In genomic region chr1:186894415-186894814, GRCh38 we compare ENCODE assay signal across 19 cellular contexts.
DNase-seq lines count a peak whose midpoint lies in the region; ATAC-seq, FAIRE-seq and TF ChIP-seq lines count a peak whose summit lies in the region.
"Had no signal": no experiment of that assay in that cellular context is flagged by ENCODE, and none has a peak within 500 bp of the region (broad histone marks: within the 10 kb centered on the region; RNA-seq: fewer than 3 reads in every experiment).

No MANE protein-coding gene starts in this region.

- peaks cover 5% of the 10 kb centered on the region for H3K4me1 ChIP-seq in endothelial cell of umbilical vein (ENCODE audit: control insufficient read depth, extremely low read depth, insufficient read depth, low read length)
- H3K4me1 ChIP-seq in aorta (ENCODE audit: control insufficient read depth in 1 of 2, insufficient read depth in 2 of 2, low read length in 2 of 2), result peaks cover 0 to 2% of the 10 kb centered on the region in 2 donors
- H3K4me1 ChIP-seq in SK-N-SH (ENCODE audit: control insufficient read depth in 1 of 2, insufficient read depth in 2 of 2, low read depth in 1 of 2, low read length in 1 of 2), result peaks cover 0 to 12% of the 10 kb centered on the region in 2 experiments; a peak in 1 of 4 replicates
- H3K4me1 ChIP-seq in thyroid gland, result no peaks in the 10 kb centered on the region

- no peaks in the 10 kb centered on the region for H3F3A ChIP-seq in SK-N-SH (replicated peaks; ENCODE audit: insufficient read depth)

- TF ChIP-seq POLR2A in endothelial cell of umbilical vein (IDR thresholded peaks at IDR 0.05; ENCODE audit: low read depth, low read length) (no peak), thyroid gland (IDR thresholded peaks at IDR 0.05) (no peak)

- H3K27ac ChIP-seq in endothelial cell of umbilical vein (ENCODE audit: insufficient read depth, low read depth, low read length), result no peak overlapping the region
- no peak overlapping the region for H3K27ac ChIP-seq in aorta (ENCODE audit: low read depth in 1 of 2, low read length in 2 of 2)
- no peak overlapping the region for H3K27ac ChIP-seq in SK-N-SH (ENCODE audit: low read depth in 2 of 2, low read length in 1 of 2)
- no peak overlapping the region for H3K27ac ChIP-seq in thyroid gland

- intact Hi-C loops in endothelial cell of umbilical vein (cut with micrococcal nuclease), result no loop called here
- intact Hi-C loops in sciatic nerve (cut with DNase I), result no loop called here
- intact Hi-C loops in aorta (cut with DNase I), result no loop called here
- intact Hi-C loops in thyroid gland (cut with DNase I), result no loop called here

- H3K79me2 ChIP-seq in endothelial cell of umbilical vein (ENCODE audit: control insufficient read depth, insufficient read depth, low read length), result no peaks in the 10 kb centered on the region
- no peaks in the 10 kb centered on the region for H3K79me2 ChIP-seq in SK-N-SH (ENCODE audit: insufficient read depth)

- H3K9ac ChIP-seq in endothelial cell of umbilical vein (replicated peaks; ENCODE audit: extremely low read depth, insufficient read depth, low read length), result no peak overlapping the region
- H3K9ac ChIP-seq in SK-N-SH, result no peak overlapping the region

- DNase-seq in endothelial cell of umbilical vein (ENCODE audit: low read depth, low spot score), result no peak
- DNase-seq in fibroblast of the aortic adventitia (ENCODE audit: low read depth), result peak; percentile 16
- no peak for DNase-seq in sciatic nerve (ENCODE audit: low spot score)
- DNase-seq in aorta, result no peak
- no peak for DNase-seq in SK-N-SH
- DNase-seq in thyroid gland, result no peak
- DNase-seq in HTR-8/SVneo (ENCODE audit: insufficient read length, low spot score), result no peak
- DNase-seq: ACHN, AML-193, DMS79 treated with DMSO at 0.1 percent for 48 hours, MV-4-11, NCI-H187, NCI-H2107, NCI-H2227 treated with DMSO at 0.1 percent for 48 hours, NCI-H510A treated with DMSO at 0.1 percent for 48 hours, NCI-H774, SHP77 treated with DMSO at 0.1 percent for 48 hours had no signal

- H2AFZ ChIP-seq in endothelial cell of umbilical vein (ENCODE audit: low read depth, low read length) (no peak overlapping the region), SK-N-SH (ENCODE audit: low read depth) (no peak overlapping the region)

- H3K9me2 ChIP-seq in SK-N-SH, result no peaks in the 10 kb centered on the region

- no peak overlapping the region for H3K4me2 ChIP-seq in endothelial cell of umbilical vein (ENCODE audit: insufficient read depth, low read length)
- no peak overlapping the region for H3K4me2 ChIP-seq in SK-N-SH

- H3K9me3 ChIP-seq in endothelial cell of umbilical vein (replicated peaks; ENCODE audit: control insufficient read depth, insufficient read depth, low read length) (no peaks in the 10 kb centered on the region), aorta (ENCODE audit: control insufficient read depth, low read length) (no peaks in the 10 kb centered on the region), SK-N-SH (no peaks in the 10 kb centered on the region), thyroid gland (no peaks in the 10 kb centered on the region)

- H3K27me3 ChIP-seq in endothelial cell of umbilical vein (ENCODE audit: control insufficient read depth in 2 of 2, insufficient read depth in 2 of 2, low read length in 2 of 2) (no peaks in the 10 kb centered on the region), aorta (ENCODE audit: control insufficient read depth in 1 of 2, insufficient read depth in 2 of 2, low read length in 1 of 2) (no peaks in the 10 kb centered on the region), SK-N-SH (ENCODE audit: insufficient read depth) (no peaks in the 10 kb centered on the region), thyroid gland (no peaks in the 10 kb centered on the region)

- no TSS peak for BruUV-seq in endothelial cell of umbilical vein (replicated peaks; lab: Mats Ljungman, UMichigan)

- H3K4me3 ChIP-seq in endothelial cell of umbilical vein (replicated peaks in 1 of 3; ENCODE audit: insufficient read depth in 1 of 3, low read depth in 1 of 3, low read length in 3 of 3) (no peak overlapping the region), fibroblast of the aortic adventitia (ENCODE audit: low read depth, low read length) (no peak overlapping the region), aorta (ENCODE audit: low read length in 2 of 2) (no peak overlapping the region), SK-N-SH (ENCODE audit: low read depth in 2 of 2, low read length in 1 of 2) (no peak overlapping the region), thyroid gland (replicated peaks in 1 of 3) (no peak overlapping the region)
- H3K4me3 ChIP-seq: K562 had no signal

- TF ChIP-seq CTCF in endothelial cell of umbilical vein (IDR thresholded peaks at IDR 0.05; ENCODE audit: extremely low read depth in 1 of 2, insufficient read depth in 1 of 2, low read depth in 1 of 2, low read length in 2 of 2) (no peak), fibroblast of the aortic adventitia (IDR thresholded peaks at IDR 0.05; ENCODE audit: insufficient read depth, low read length) (no peak), SK-N-SH (IDR thresholded peaks at IDR 0.05) (no peak), thyroid gland (IDR thresholded peaks at IDR 0.05) (no peak)

- no peak for TF ChIP-seq EP300 in SK-N-SH (IDR thresholded peaks at IDR 0.05; ENCODE audit: borderline replicate concordance in 1 of 2, low read depth in 1 of 2, low read length in 1 of 2)

- dilution Hi-C loops in endothelial cell of umbilical vein (cut with MboI; ENCODE audit: extremely low pct_ligation_motif_present, low sequenced_read_pairs), result no loop called here

- POLR2A ChIA-PET in endothelial cell of umbilical vein (lab: Charles Lee) (no interaction called here), SK-N-SH (lab: Yijun Ruan, JAX) (no interaction called here)

- TF ChIP-seq RAD21 in SK-N-SH (IDR thresholded peaks at IDR 0.05; ENCODE audit: low read length), result no peak

- CTCF ChIA-PET in endothelial cell of umbilical vein (lab: Charles Lee), result interaction anchor here (1.3 kb wide), 1 partner anchor 23 kb away, joined by 3 read pairs; no protein-coding TSS in a partner anchor
- CTCF ChIA-PET in SK-N-SH (lab: Yijun Ruan, JAX), result interaction anchor here (0.5 kb wide), 1 partner anchor 571 kb away, joined by 3 read pairs; no protein-coding TSS in a partner anchor

- no peaks in the 10 kb centered on the region for H3K36me3 ChIP-seq in endothelial cell of umbilical vein (ENCODE audit: control insufficient read depth in 2 of 2, extremely low read depth in 1 of 2, insufficient read depth in 2 of 2, low read length in 2 of 2)
- no peaks in the 10 kb centered on the region for H3K36me3 ChIP-seq in aorta (ENCODE audit: control insufficient read depth in 1 of 2, insufficient read depth in 2 of 2, low read length in 1 of 2)
- no peaks in the 10 kb centered on the region for H3K36me3 ChIP-seq in SK-N-SH (replicated peaks in 1 of 2; ENCODE audit: control insufficient read depth in 1 of 2, insufficient read depth in 2 of 2, low read length in 1 of 2)
- no peaks in the 10 kb centered on the region for H3K36me3 ChIP-seq in thyroid gland

- ATAC-seq in sciatic nerve (peak; percentile 94), aorta (ENCODE audit: low FRiP score) (peak; percentile 51)
- ATAC-seq: K562 had no signal

- no peaks in the 10 kb centered on the region for H4K20me1 ChIP-seq in endothelial cell of umbilical vein (replicated peaks; ENCODE audit: control insufficient read depth, extremely low read depth, insufficient read depth, low read length)
- H4K20me1 ChIP-seq in SK-N-SH (ENCODE audit: insufficient read depth), result no peaks in the 10 kb centered on the region

- H3K9me1 ChIP-seq in endothelial cell of umbilical vein (replicated peaks; ENCODE audit: control insufficient read depth, extremely low read depth, insufficient read depth, low read length), result no peaks in the 10 kb centered on the region

- FAIRE-seq in endothelial cell of umbilical vein (lab: Jason Lieb, UNC) (peak; percentile 54), HTR-8/SVneo (lab: Jason Lieb, UNC) (no peak)
- FAIRE-seq: H1, K562 had no signal

TF ChIP-seq in endothelial cell of umbilical vein, 7 proteins besides CTCF, POLR2A, EP300 and RAD21:
- TF ChIP-seq JUN (IDR thresholded peaks at IDR 0.05; ENCODE audit: borderline replicate concordance, insufficient read depth, insufficient read length, low read depth), result no peak
- TF ChIP-seq EZH2 (IDR thresholded peaks at IDR 0.05; ENCODE audit: borderline replicate concordance, low read depth, low read length, severe bottlenecking), result no peak
- no peak for TF ChIP-seq GATA2 (IDR thresholded peaks at IDR 0.05; ENCODE audit: insufficient read depth, insufficient read length, low read depth, low read length)
- no peak for TF ChIP-seq FOS (IDR thresholded peaks at IDR 0.05; ENCODE audit: borderline replicate concordance, insufficient read depth, low read length)
- no peak for TF ChIP-seq MYC (IDR thresholded peaks at IDR 0.05; ENCODE audit: low read depth, low read length)
- TF ChIP-seq MAX (IDR thresholded peaks at IDR 0.05; ENCODE audit: insufficient read depth, insufficient read length), result no peak
- TF ChIP-seq POLR2AphosphoS5 (IDR thresholded peaks at IDR 0.05; ENCODE audit: insufficient read depth, low read depth, low read length), result no peak

TF ChIP-seq in SK-N-SH, 30 proteins besides CTCF, POLR2A, EP300 and RAD21 (continues in another document):
- TF ChIP-seq NRF1 (IDR thresholded peaks at IDR 0.05; ENCODE audit: low read depth, low read length) (no peak), RFX5 (IDR thresholded peaks at IDR 0.05; ENCODE audit: low read length) (no peak), MAX (IDR thresholded peaks at IDR 0.05; ENCODE audit: low read depth) (no peak), FOXM1 (IDR thresholded peaks at IDR 0.05; ENCODE audit: low read depth) (no peak), CHD2 (IDR thresholded peaks at IDR 0.05; ENCODE audit: low read length, partially characterized antibody) (no peak), FOXJ3 (CRISPR knock-in tag; IDR thresholded peaks at IDR 0.05) (no peak), PBX3 (IDR thresholded peaks at IDR 0.05) (no peak), TCF12 (IDR thresholded peaks at IDR 0.05) (no peak)
